In genomic region chr5:132889501-132889900, GRCh38 we compare ENCODE assay signal across 1 cellular context.
TF ChIP-seq lines count a peak whose summit lies in the region.

No MANE protein-coding gene starts in this region.

TF ChIP-seq in A549, 52 proteins besides CTCF, POLR2A, EP300 and RAD21 (continued from another document):
- TF ChIP-seq JUN (IDR thresholded peaks at IDR 0.05) (no peak), HDAC2 (IDR thresholded peaks at IDR 0.05) (no peak), GATA3 (IDR thresholded peaks at IDR 0.05; ENCODE audit: borderline replicate concordance) (no peak), FOXS1 (CRISPR knock-in tag; IDR thresholded peaks at IDR 0.05) (no peak), CEBPB (IDR thresholded peaks at IDR 0.05) (no peak)
